Comparison of ENCODE assay signal across 21 cellular contexts in genomic region chr16:88727871-88728270, GRCh38. TPM values are rescaled to one million over a fixed set of nuclear protein-coding genes. Genes with fewer than 3 reads are reported as not detected.
DNase-seq lines count a peak whose midpoint lies in the region; ATAC-seq and TF ChIP-seq lines count a peak whose summit lies in the region.
"Had no signal": no experiment of that assay in that cellular context is flagged by ENCODE, and none has a peak within 500 bp of the region (broad histone marks: within the 10 kb centered on the region; RNA-seq: fewer than 3 reads in every experiment).

No MANE protein-coding gene starts in this region.

- H3K36me3 Mint-ChIP-seq in osteocyte (ENCODE audit: unreplicated experiment) = peaks cover 15% of the 10 kb centered on the region
- H3K36me3 Mint-ChIP-seq: type B pancreatic cell had no signal

- H3K9me3 Mint-ChIP-seq in osteocyte (ENCODE audit: unreplicated experiment) = no peaks in the 10 kb centered on the region
- H3K9me3 Mint-ChIP-seq: activated naive CD4-positive, alpha-beta T cell treated with anti-CD3 and anti-CD28 coated beads, Interleukin-2, amount 50 U/mL, for 72 hours; activated T-cell treated with anti-CD3 and anti-CD28 coated beads, Interleukin-2, amount 50 U/mL, for 72 hours; stimulated activated naive CD8-positive, alpha-beta T cell treated with anti-CD3 and anti-CD28 coated beads, Interleukin-15, Interleukin-2, amounts not matched to agents 100 ng/mL and 50 ng/mL, for 24 hours; T-helper 2 cell treated with Interferon-gamma antibody and Interleukin-4, amounts not matched to agents 5 μg/mL and 100 μg/mL, for 36 hours; type B pancreatic cell had no signal

- DNase-seq in SK-N-SH (peak; percentile 77), astrocyte of the cerebellum (ENCODE audit: low read depth) (peak; percentile 34), osteocyte (ENCODE audit: extremely low spot score, unreplicated experiment) (no peak), SJCRH30 (no peak), NCI-H524 (lab: John Stamatoyannopoulos, UW) (no peak)
- DNase-seq: activated CD4-positive, CD25-positive, alpha-beta regulatory T cell; activated CD8-positive, alpha-beta T cell treated with anti-CD3 and anti-CD28 coated beads, Interleukin-2, amount 10 ng/mL, durations not matched to agents 7 days and 5 days; activated T-cell treated with anti-CD3 and anti-CD28 coated beads, Interleukin-2, amount 50 U/mL, for 72 hours; lower lobe of right lung; NCI-H1436; NCI-H446 treated with DMSO at 0.1 percent for 48 hours; stimulated activated CD4-positive, alpha-beta T cell treated with anti-CD3 and anti-CD28 coated beads, Interleukin-1b, Interleukin-23, amount 100 ng/mL, for 48 hours had no signal

- H2AFZ ChIP-seq in SK-N-SH (ENCODE audit: low read depth) = no peak overlapping the region

- H3K27me3 ChIP-seq in SK-N-SH (ENCODE audit: insufficient read depth) (no peaks in the 10 kb centered on the region), SJCRH30 (no peaks in the 10 kb centered on the region)
- H3K27me3 ChIP-seq: esophagus muscularis mucosa had no signal

- H3K9me2 ChIP-seq in SK-N-SH = no peaks in the 10 kb centered on the region

- no peak overlapping the region for H3K9ac ChIP-seq in SK-N-SH

- H3K79me2 ChIP-seq in SK-N-SH (ENCODE audit: insufficient read depth) = peaks cover 9% of the 10 kb centered on the region; the same call in 1 of the 2 replicates

- H3K4me1 Mint-ChIP-seq in osteocyte (ENCODE audit: unreplicated experiment) = peaks cover 5% of the 10 kb centered on the region

- 88% methylated on average over 19 of the region's 20 CpGs for WGBS in SK-N-SH (ENCODE audit: low lambda C conversion rate)

- H3K36me3 ChIP-seq in SK-N-SH (replicated peaks in 1 of 2; ENCODE audit: control insufficient read depth in 1 of 2, insufficient read depth in 2 of 2, low read length in 1 of 2) (peaks cover 5 to 35% of the 10 kb centered on the region in 2 experiments), HEK293 (ENCODE audit: control insufficient read depth in 2 of 2, insufficient read depth in 1 of 2, low read length in 2 of 2) (peaks cover 0 to 67% of the 10 kb centered on the region in 2 experiments; a peak in 2 of 3 replicates), SJCRH30 (no peaks in the 10 kb centered on the region)

- POLR2A ChIA-PET in SK-N-SH (lab: Yijun Ruan, JAX) (no interaction called here), HEK293 (lab: Yijun Ruan, JAX) (no interaction called here)

- in situ Hi-C loops in astrocyte of the cerebellum (cut with HindIII; ENCODE audit: low sequenced_read_pairs) = no loop called here

- peak overlapping the region; percentile 34 for H3K27ac Mint-ChIP-seq in osteocyte (ENCODE audit: unreplicated experiment)
- H3K27ac Mint-ChIP-seq: activated CD8-positive, alpha-beta T cell treated with anti-CD3 and anti-CD28 coated beads, Interleukin-2, amount 10 ng/mL, durations not matched to agents 7 days and 5 days; activated T-cell treated with anti-CD3 and anti-CD28 coated beads, Interleukin-2, amount 50 U/mL, for 72 hours; stimulated activated naive CD8-positive, alpha-beta T cell treated with anti-CD3 and anti-CD28 coated beads, Interleukin-15, Interleukin-2, amounts not matched to agents 100 ng/mL and 50 ng/mL, for 24 hours; T-helper 2 cell treated with Interferon-gamma antibody and Interleukin-4, amounts not matched to agents 5 μg/mL and 100 μg/mL, for 36 hours; type B pancreatic cell had no signal

- TF ChIP-seq EP300 in SK-N-SH (IDR thresholded peaks at IDR 0.05; ENCODE audit: borderline replicate concordance in 1 of 2, low read depth in 1 of 2, low read length in 1 of 2) = 0 out of 4 replicates have a peak, but pooled peaks of 1 of the 2 experiments have one; percentile 15

- no peak for TF ChIP-seq CTCF in SK-N-SH (IDR thresholded peaks at IDR 0.05)
- no peak for TF ChIP-seq CTCF in HEK293 (tag by site-specific recombination; IDR thresholded peaks at IDR 0.05)
- TF ChIP-seq CTCF in astrocyte of the cerebellum (IDR thresholded peaks at IDR 0.05; ENCODE audit: low read depth, low read length, missing control alignments) = no peak
- TF ChIP-seq CTCF in osteocyte (IDR thresholded peaks at IDR 0.05) = no peak

- no peaks in the 10 kb centered on the region for H3K27me3 Mint-ChIP-seq in osteocyte (ENCODE audit: unreplicated experiment)
- H3K27me3 Mint-ChIP-seq: stimulated activated naive CD8-positive, alpha-beta T cell treated with anti-CD3 and anti-CD28 coated beads, Interleukin-15, Interleukin-2, amounts not matched to agents 100 ng/mL and 50 ng/mL, for 24 hours; type B pancreatic cell had no signal

- ATAC-seq in SK-N-SH treated with all-trans-retinoic acid at 6 μM for 48 hours (no peak), GM21447 (IDR thresholded peaks at IDR 0.05; ENCODE audit: unreplicated experiment) (no peak)
- ATAC-seq: activated CD8-positive, alpha-beta T cell treated with anti-CD3 and anti-CD28 coated beads, Interleukin-2, amount 10 ng/mL, durations not matched to agents 7 days and 5 days; activated naive CD4-positive, alpha-beta T cell treated with anti-CD3 and anti-CD28 coated beads, Interleukin-2, amount 50 U/mL, for 72 hours; activated T-cell treated with anti-CD3 and anti-CD28 coated beads, Interleukin-2, amount 50 U/mL, for 72 hours; lower lobe of right lung; sciatic nerve had no signal

- no peaks in the 10 kb centered on the region for H3K9me3 ChIP-seq in SK-N-SH
- no peaks in the 10 kb centered on the region for H3K9me3 ChIP-seq in HEK293 (ENCODE audit: control insufficient read depth, insufficient read depth, low read depth, low read length)
- no peaks in the 10 kb centered on the region for H3K9me3 ChIP-seq in SJCRH30 (replicated peaks)
- H3K9me3 ChIP-seq: esophagus muscularis mucosa, lower lobe of right lung had no signal

- H4K20me1 ChIP-seq in SK-N-SH (ENCODE audit: insufficient read depth) = peaks cover 16% of the 10 kb centered on the region

- H3K27ac ChIP-seq in SK-N-SH (ENCODE audit: low read depth in 2 of 2, low read length in 1 of 2) (peak overlapping the region in 1 of 2 experiments; percentile 51; a peak in 1 of 4 replicates), HEK293 (ENCODE audit: extremely low read depth, low read depth, low read length) (no peak overlapping the region), SJCRH30 (no peak overlapping the region)
- H3K27ac ChIP-seq: esophagus muscularis mucosa, lower lobe of right lung had no signal

- H3K4me1 ChIP-seq in SK-N-SH (ENCODE audit: control insufficient read depth in 1 of 2, insufficient read depth in 2 of 2, low read depth in 1 of 2, low read length in 1 of 2) = peaks cover 4 to 54% of the 10 kb centered on the region in 2 experiments; a peak in 2 of 4 replicates
- no peaks in the 10 kb centered on the region for H3K4me1 ChIP-seq in HEK293 (ENCODE audit: control insufficient read depth, insufficient read depth, low read length)
- peaks cover 12% of the 10 kb centered on the region for H3K4me1 ChIP-seq in SJCRH30
- H3K4me1 ChIP-seq: esophagus muscularis mucosa, lower lobe of right lung had no signal

- H3K4me3 Mint-ChIP-seq in osteocyte (ENCODE audit: unreplicated experiment) = no peak overlapping the region
- H3K4me3 Mint-ChIP-seq: activated CD8-positive, alpha-beta T cell treated with anti-CD3 and anti-CD28 coated beads, Interleukin-2, amount 10 ng/mL, durations not matched to agents 7 days and 5 days; activated T-cell treated with anti-CD3 and anti-CD28 coated beads, Interleukin-2, amount 50 U/mL, for 72 hours; stimulated activated naive CD8-positive, alpha-beta T cell treated with anti-CD3 and anti-CD28 coated beads, Interleukin-15, Interleukin-2, amounts not matched to agents 100 ng/mL and 50 ng/mL, for 24 hours; T-helper 2 cell treated with Interferon-gamma antibody and Interleukin-4, amounts not matched to agents 5 μg/mL and 100 μg/mL, for 36 hours; type B pancreatic cell had no signal

- CTCF ChIA-PET in SK-N-SH (lab: Yijun Ruan, JAX) = no interaction called here
- CTCF ChIA-PET in HEK293 (lab: Yijun Ruan, JAX) = interaction anchor here (1.0 kb wide), 1 partner anchor 9 kb away, joined by 4 read pairs; no protein-coding TSS in a partner anchor

- no peak overlapping the region for H3K4me2 ChIP-seq in SK-N-SH

- H3K4me3 ChIP-seq in SK-N-SH (ENCODE audit: low read depth in 2 of 2, low read length in 1 of 2) (no peak overlapping the region), HEK293 (ENCODE audit: low read depth, low read length) (no peak overlapping the region), astrocyte of the cerebellum (ENCODE audit: low read depth, low read length) (no peak overlapping the region), SJCRH30 (no peak overlapping the region)
- H3K4me3 ChIP-seq: esophagus muscularis mucosa, lower lobe of right lung had no signal

- peaks cover 12% of the 10 kb centered on the region for H3F3A ChIP-seq in SK-N-SH (replicated peaks; ENCODE audit: insufficient read depth)

- TF ChIP-seq RAD21 in SK-N-SH (IDR thresholded peaks at IDR 0.05; ENCODE audit: low read length) = no peak

TF ChIP-seq in SK-N-SH, 30 proteins besides CTCF, POLR2A, EP300 and RAD21 (continues in another document):
- no peak for TF ChIP-seq MEF2A (IDR thresholded peaks at IDR 0.05; ENCODE audit: borderline replicate concordance, low read depth)

TF ChIP-seq in SK-N-SH treated with all-trans-retinoic acid at 6 μM for 48 hours, 23 proteins besides CTCF, POLR2A, EP300 and RAD21 (continues in another document):
- TF ChIP-seq RARB (CRISPR knock-in tag; IDR thresholded peaks at IDR 0.05) = no peak
- TF ChIP-seq ARNTL (CRISPR knock-in tag; IDR thresholded peaks at IDR 0.05; ENCODE audit: borderline replicate concordance, low read depth) = no peak

TF ChIP-seq in HEK293, 187 proteins besides CTCF, POLR2A, EP300 and RAD21 (continues in another document):
- TF ChIP-seq REPIN1 (tag by site-specific recombination; IDR thresholded peaks at IDR 0.05; ENCODE audit: low read depth) (no peak), ZNF169 (tag by site-specific recombination; IDR thresholded peaks at IDR 0.05) (no peak)

RNA-seq across cellular contexts. Expression of gene CTU2, which starts 21.6 kb away (rescaled TPM):
- polyA plus RNA-seq in SK-N-SH (2012; rRNA removed) = 16.2 and 16.5 TPM in 2 replicates
- polyA plus RNA-seq in SK-N-SH (2012; cell fraction: cytosol; rRNA removed) = 6.3 and 9.8 TPM in 2 replicates
- polyA plus RNA-seq in SK-N-SH (2012; cell fraction: nucleus; rRNA removed) = 32.4 and 41.1 TPM in 2 replicates
- total RNA-seq in osteocyte = 20.6 and 21.2 TPM in 2 replicates
- 10.3 and 11.5 TPM in 2 replicates for total RNA-seq in SJCRH30 (2014; rRNA removed; shearing (Covaris generic))

RNA-seq across cellular contexts. Expression of gene RNF166, which starts 21.7 kb away (rescaled TPM):
- 17.0 and 17.2 TPM in 2 replicates for polyA plus RNA-seq in SK-N-SH (2012; rRNA removed)
- 7.5 and 11.2 TPM in 2 replicates for polyA plus RNA-seq in SK-N-SH (2012; cell fraction: cytosol; rRNA removed)
- polyA plus RNA-seq in SK-N-SH (2012; cell fraction: nucleus; rRNA removed) = 29.1 and 45.4 TPM in 2 replicates
- 17.2 and 19.3 TPM in 2 replicates for total RNA-seq in osteocyte
- total RNA-seq in SJCRH30 (2014; rRNA removed; shearing (Covaris generic)) = 10.4 and 10.7 TPM in 2 replicates

RNA-seq across cellular contexts. Expression of gene SNAI3, which starts 41.6 kb away (rescaled TPM):
- polyA plus RNA-seq in SK-N-SH (2012; rRNA removed) = 0.03 and 0.18 TPM in 2 replicates
- 0.06 and 0.09 TPM in 2 replicates for polyA plus RNA-seq in SK-N-SH (2012; cell fraction: cytosol; rRNA removed)
- polyA plus RNA-seq in SK-N-SH (2012; cell fraction: nucleus; rRNA removed) = 0.24 and 0.32 TPM in 2 replicates
- not detected in 2 replicates for total RNA-seq in osteocyte
- 0.47 and 0.56 TPM in 2 replicates for total RNA-seq in SJCRH30 (2014; rRNA removed; shearing (Covaris generic))

RNA-seq across cellular contexts. Expression of gene PIEZO1, which starts 57.1 kb away (rescaled TPM):
- polyA plus RNA-seq in SK-N-SH (2012; rRNA removed) = 111 and 184 TPM in 2 replicates
- polyA plus RNA-seq in SK-N-SH (2012; cell fraction: cytosol; rRNA removed) = 45.3 and 86.3 TPM in 2 replicates
- polyA plus RNA-seq in SK-N-SH (2012; cell fraction: nucleus; rRNA removed) = 670 and 1,039 TPM in 2 replicates
- total RNA-seq in osteocyte = 165 and 174 TPM in 2 replicates
- 23.8 and 28.1 TPM in 2 replicates for total RNA-seq in SJCRH30 (2014; rRNA removed; shearing (Covaris generic))

Comparison
In these comparisons a context has a peak if more than half of its experiments do, and no peak if none do; other contexts are left out.
1. DNase-seq: peak in SK-N-SH (single experiment) and astrocyte of the cerebellum (single experiment); none in osteocyte (single experiment), SJCRH30 (0 of 2) and NCI-H524 (0 of 2).